ENCODE assay signal across 1 cellular context in the genomic region with DNA sequence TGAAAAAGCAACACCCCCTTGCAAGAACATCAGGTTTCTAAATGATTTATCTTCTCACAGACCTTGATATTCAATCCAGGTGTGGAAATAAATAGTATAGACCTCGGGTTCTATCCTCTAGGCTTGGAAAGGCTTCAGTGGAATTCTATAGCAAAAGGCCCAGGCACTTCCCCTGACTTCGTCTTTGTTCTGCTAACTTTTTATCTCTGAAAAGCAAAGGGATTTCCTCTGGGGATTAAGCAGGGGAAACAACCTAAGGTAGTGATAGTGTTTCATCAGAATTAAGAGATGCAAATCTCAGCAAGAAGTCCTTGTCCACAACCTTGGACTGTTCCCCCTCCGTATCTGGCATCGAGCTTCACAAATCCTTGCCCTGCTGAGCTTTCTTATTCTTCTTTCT.
TF ChIP-seq lines count a peak whose summit lies in the region.

No MANE protein-coding gene starts in this region.

TF ChIP-seq in WTC11, 78 proteins besides CTCF, POLR2A, EP300 and RAD21 (continued from another document):
- TF ChIP-seq, protein P1, sequence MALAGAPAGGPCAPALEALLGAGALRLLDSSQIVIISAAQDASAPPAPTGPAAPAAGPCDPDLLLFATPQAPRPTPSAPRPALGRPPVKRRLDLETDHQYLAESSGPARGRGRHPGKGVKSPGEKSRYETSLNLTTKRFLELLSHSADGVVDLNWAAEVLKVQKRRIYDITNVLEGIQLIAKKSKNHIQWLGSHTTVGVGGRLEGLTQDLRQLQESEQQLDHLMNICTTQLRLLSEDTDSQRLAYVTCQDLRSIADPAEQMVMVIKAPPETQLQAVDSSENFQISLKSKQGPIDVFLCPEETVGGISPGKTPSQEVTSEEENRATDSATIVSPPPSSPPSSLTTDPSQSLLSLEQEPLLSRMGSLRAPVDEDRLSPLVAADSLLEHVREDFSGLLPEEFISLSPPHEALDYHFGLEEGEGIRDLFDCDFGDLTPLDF (CRISPR knock-in tag; IDR thresholded peaks at IDR 0.05), result no peak
- TF ChIP-seq TEAD1 (CRISPR knock-in tag; IDR thresholded peaks at IDR 0.05), result no peak
- no peak for TF ChIP-seq ZBTB21 (CRISPR knock-in tag; IDR thresholded peaks at IDR 0.05; ENCODE audit: borderline replicate concordance)
- no peak for TF ChIP-seq NR1H2 (CRISPR knock-in tag; IDR thresholded peaks at IDR 0.05)
- TF ChIP-seq, protein P2, sequence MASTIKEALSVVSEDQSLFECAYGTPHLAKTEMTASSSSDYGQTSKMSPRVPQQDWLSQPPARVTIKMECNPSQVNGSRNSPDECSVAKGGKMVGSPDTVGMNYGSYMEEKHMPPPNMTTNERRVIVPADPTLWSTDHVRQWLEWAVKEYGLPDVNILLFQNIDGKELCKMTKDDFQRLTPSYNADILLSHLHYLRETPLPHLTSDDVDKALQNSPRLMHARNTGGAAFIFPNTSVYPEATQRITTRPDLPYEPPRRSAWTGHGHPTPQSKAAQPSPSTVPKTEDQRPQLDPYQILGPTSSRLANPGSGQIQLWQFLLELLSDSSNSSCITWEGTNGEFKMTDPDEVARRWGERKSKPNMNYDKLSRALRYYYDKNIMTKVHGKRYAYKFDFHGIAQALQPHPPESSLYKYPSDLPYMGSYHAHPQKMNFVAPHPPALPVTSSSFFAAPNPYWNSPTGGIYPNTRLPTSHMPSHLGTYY (CRISPR knock-in tag; IDR thresholded peaks at IDR 0.05), result no peak
- TF ChIP-seq ZNF232 (CRISPR knock-in tag; IDR thresholded peaks at IDR 0.05), result no peak
- no peak for TF ChIP-seq ZNF671 (CRISPR knock-in tag; IDR thresholded peaks at IDR 0.05)
- no peak for TF ChIP-seq ZNF416 (CRISPR knock-in tag; IDR thresholded peaks at IDR 0.05)
- TF ChIP-seq, protein P3, sequence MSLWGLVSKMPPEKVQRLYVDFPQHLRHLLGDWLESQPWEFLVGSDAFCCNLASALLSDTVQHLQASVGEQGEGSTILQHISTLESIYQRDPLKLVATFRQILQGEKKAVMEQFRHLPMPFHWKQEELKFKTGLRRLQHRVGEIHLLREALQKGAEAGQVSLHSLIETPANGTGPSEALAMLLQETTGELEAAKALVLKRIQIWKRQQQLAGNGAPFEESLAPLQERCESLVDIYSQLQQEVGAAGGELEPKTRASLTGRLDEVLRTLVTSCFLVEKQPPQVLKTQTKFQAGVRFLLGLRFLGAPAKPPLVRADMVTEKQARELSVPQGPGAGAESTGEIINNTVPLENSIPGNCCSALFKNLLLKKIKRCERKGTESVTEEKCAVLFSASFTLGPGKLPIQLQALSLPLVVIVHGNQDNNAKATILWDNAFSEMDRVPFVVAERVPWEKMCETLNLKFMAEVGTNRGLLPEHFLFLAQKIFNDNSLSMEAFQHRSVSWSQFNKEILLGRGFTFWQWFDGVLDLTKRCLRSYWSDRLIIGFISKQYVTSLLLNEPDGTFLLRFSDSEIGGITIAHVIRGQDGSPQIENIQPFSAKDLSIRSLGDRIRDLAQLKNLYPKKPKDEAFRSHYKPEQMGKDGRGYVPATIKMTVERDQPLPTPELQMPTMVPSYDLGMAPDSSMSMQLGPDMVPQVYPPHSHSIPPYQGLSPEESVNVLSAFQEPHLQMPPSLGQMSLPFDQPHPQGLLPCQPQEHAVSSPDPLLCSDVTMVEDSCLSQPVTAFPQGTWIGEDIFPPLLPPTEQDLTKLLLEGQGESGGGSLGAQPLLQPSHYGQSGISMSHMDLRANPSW (CRISPR knock-in tag; conservative IDR thresholded peaks at IDR 0.05; ENCODE audit: low read depth), result no peak
- TF ChIP-seq ETV6 (CRISPR knock-in tag; IDR thresholded peaks at IDR 0.05), result no peak
- no peak for TF ChIP-seq ZNF138 (CRISPR knock-in tag; conservative IDR thresholded peaks at IDR 0.05)
- TF ChIP-seq, protein P4, sequence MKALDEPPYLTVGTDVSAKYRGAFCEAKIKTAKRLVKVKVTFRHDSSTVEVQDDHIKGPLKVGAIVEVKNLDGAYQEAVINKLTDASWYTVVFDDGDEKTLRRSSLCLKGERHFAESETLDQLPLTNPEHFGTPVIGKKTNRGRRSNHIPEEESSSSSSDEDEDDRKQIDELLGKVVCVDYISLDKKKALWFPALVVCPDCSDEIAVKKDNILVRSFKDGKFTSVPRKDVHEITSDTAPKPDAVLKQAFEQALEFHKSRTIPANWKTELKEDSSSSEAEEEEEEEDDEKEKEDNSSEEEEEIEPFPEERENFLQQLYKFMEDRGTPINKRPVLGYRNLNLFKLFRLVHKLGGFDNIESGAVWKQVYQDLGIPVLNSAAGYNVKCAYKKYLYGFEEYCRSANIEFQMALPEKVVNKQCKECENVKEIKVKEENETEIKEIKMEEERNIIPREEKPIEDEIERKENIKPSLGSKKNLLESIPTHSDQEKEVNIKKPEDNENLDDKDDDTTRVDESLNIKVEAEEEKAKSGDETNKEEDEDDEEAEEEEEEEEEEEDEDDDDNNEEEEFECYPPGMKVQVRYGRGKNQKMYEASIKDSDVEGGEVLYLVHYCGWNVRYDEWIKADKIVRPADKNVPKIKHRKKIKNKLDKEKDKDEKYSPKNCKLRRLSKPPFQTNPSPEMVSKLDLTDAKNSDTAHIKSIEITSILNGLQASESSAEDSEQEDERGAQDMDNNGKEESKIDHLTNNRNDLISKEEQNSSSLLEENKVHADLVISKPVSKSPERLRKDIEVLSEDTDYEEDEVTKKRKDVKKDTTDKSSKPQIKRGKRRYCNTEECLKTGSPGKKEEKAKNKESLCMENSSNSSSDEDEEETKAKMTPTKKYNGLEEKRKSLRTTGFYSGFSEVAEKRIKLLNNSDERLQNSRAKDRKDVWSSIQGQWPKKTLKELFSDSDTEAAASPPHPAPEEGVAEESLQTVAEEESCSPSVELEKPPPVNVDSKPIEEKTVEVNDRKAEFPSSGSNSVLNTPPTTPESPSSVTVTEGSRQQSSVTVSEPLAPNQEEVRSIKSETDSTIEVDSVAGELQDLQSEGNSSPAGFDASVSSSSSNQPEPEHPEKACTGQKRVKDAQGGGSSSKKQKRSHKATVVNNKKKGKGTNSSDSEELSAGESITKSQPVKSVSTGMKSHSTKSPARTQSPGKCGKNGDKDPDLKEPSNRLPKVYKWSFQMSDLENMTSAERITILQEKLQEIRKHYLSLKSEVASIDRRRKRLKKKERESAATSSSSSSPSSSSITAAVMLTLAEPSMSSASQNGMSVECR (CRISPR knock-in tag; IDR thresholded peaks at IDR 0.05; ENCODE audit: borderline replicate concordance), result no peak
